Comparison of ENCODE assay signal across 1 cellular context in genomic region chr14:60242420-60242819, GRCh38.
TF ChIP-seq lines count a peak whose summit lies in the region.

No MANE protein-coding gene starts in this region.

TF ChIP-seq in HepG2, 621 proteins besides CTCF, POLR2A, EP300 and RAD21 (continued from another document):
- TF ChIP-seq TP53 (CRISPR knock-in tag; conservative IDR thresholded peaks at IDR 0.05) (no peak), MED13 (CRISPR knock-in tag; IDR thresholded peaks at IDR 0.05) (no peak), ELF3 (CRISPR knock-in tag; IDR thresholded peaks at IDR 0.05) (no peak), ZIK1 (CRISPR knock-in tag; IDR thresholded peaks at IDR 0.05; ENCODE audit: borderline replicate concordance, low read depth) (no peak)
